In the genomic region with DNA sequence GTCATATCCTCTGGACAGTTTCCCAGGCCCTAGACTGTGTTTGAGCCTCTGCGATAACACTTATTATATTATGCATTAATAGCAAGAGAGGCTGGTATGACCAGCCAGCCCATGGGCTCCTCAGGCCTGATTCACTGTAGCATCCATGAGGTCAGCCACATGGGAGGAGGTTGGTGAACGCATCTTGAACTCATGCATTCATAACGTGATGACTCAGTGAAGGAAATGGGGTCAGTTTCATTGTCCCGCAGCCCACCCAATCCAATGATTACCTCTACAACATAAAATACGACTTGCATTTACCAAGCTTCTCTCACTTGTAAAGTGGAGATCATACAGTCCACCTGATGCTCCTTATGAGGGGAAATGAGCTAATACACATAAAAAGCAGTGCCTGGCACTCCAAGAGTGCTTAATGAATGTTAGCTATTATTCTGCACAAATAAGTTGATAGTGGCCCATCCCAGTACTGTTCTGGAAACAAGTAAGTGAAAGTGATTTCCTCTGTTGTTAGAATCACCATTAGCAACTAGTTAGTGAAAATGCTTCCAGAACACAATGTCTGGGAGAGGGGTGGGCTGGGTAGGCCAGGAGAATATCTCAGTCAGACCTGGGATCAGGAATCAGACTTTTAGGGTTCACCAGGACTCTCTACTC, we compare ENCODE assay signal across 21 cellular contexts. TPM values are rescaled to one million over a fixed set of nuclear protein-coding genes. Genes with fewer than 3 reads are reported as not detected.
DNase-seq lines count a peak whose midpoint lies in the region; ATAC-seq and TF ChIP-seq lines count a peak whose summit lies in the region.
"Had no signal": no experiment of that assay in that cellular context is flagged by ENCODE, and none has a peak within 500 bp of the region (broad histone marks: within the 10 kb centered on the region; RNA-seq: fewer than 3 reads in every experiment).

No MANE protein-coding gene starts in this region.

- intact Hi-C loops in heart right ventricle (cut with DNase I) (no loop called here), Right ventricle myocardium inferior (cut with DNase I) (no loop called here), esophagus muscularis mucosa (cut with DNase I) (no loop called here)

- H3K9me3 ChIP-seq in heart right ventricle (no peaks in the 10 kb centered on the region), esophagus muscularis mucosa (no peaks in the 10 kb centered on the region)
- H3K9me3 ChIP-seq: A549, BLaER1 had no signal

- peak overlapping the region; percentile 85 to 94 (median 88) for H3K27ac Mint-ChIP-seq in nephron
- H3K27ac Mint-ChIP-seq in immature natural killer cell: no peak overlapping the region
- H3K27ac Mint-ChIP-seq: CD14-positive monocyte; CD4-positive, alpha-beta memory T cell had no signal

- H3K36me3 ChIP-seq in heart right ventricle (no peaks in the 10 kb centered on the region), esophagus muscularis mucosa (no peaks in the 10 kb centered on the region)
- H3K36me3 ChIP-seq: BLaER1 had no signal

- TF ChIP-seq EP300 in esophagus muscularis mucosa (IDR thresholded peaks at IDR 0.05): no peak

- H3K27ac ChIP-seq in heart right ventricle: peak overlapping the region in 2 of 10 donors; percentile 7 to 15
- H3K27ac ChIP-seq in esophagus muscularis mucosa (replicated peaks in 1 of 4): no peak overlapping the region
- H3K27ac ChIP-seq: 22Rv1, A549, BLaER1 had no signal

- 70 to 73% methylated on average over 5 of the region's 5 CpGs for WGBS in heart right ventricle, 2 donors
- 75% methylated on average over 5 of the region's 5 CpGs for WGBS in esophagus muscularis mucosa

- no peak for TF ChIP-seq POLR2A in esophagus muscularis mucosa (IDR thresholded peaks at IDR 0.05; ENCODE audit: low read depth)

- H3K4me3 Mint-ChIP-seq in nephron (no peak overlapping the region), immature natural killer cell (no peak overlapping the region)
- H3K4me3 Mint-ChIP-seq: CD14-positive monocyte; CD4-positive, alpha-beta memory T cell had no signal

- H3K9me3 Mint-ChIP-seq in nephron (no peaks in the 10 kb centered on the region), immature natural killer cell (peaks cover 0 to 9% (median 4%) of the 10 kb centered on the region in 6 donors)

- H3K36me3 Mint-ChIP-seq in nephron (ENCODE audit: low read depth) (no peaks in the 10 kb centered on the region), immature natural killer cell (no peaks in the 10 kb centered on the region)
- H3K36me3 Mint-ChIP-seq: CD14-positive monocyte; CD4-positive, alpha-beta memory T cell had no signal

- ATAC-seq in heart right ventricle (peak in 5 of 8 donors; percentile 13 to 44 (median 34)), Right ventricle myocardium inferior (no peak), HG03095 (IDR thresholded peaks at IDR 0.05; ENCODE audit: unreplicated experiment) (no peak)
- ATAC-seq: A549, GM12878 had no signal

- H3K4me3 ChIP-seq in heart right ventricle: no peak overlapping the region
- no peak overlapping the region for H3K4me3 ChIP-seq in esophagus muscularis mucosa
- H3K4me3 ChIP-seq: A549, BLaER1, GM12878 had no signal

- DNase-seq in heart right ventricle: no peak
- no peak for DNase-seq in Right ventricle myocardium inferior (ENCODE audit: missing footprints)
- DNase-seq in HT1080 (ENCODE audit: low read depth): peak; percentile 57
- DNase-seq in esophagus muscularis mucosa (ENCODE audit: extremely low spot score): peak; percentile 70
- no peak for DNase-seq in H4 (ENCODE audit: low spot score)
- no peak for DNase-seq in immature natural killer cell
- DNase-seq: AML-193; CD4-positive, alpha-beta memory T cell; DND-41; EL; GOT3; HCEC 1CT had no signal

- H3K27me3 ChIP-seq in heart right ventricle (peaks cover 0 to 28% (median 0%) of the 10 kb centered on the region in 7 donors), esophagus muscularis mucosa (no peaks in the 10 kb centered on the region)
- H3K27me3 ChIP-seq: BLaER1 had no signal

- no peak for TF ChIP-seq CTCF in heart right ventricle (IDR thresholded peaks at IDR 0.05)
- no peak for TF ChIP-seq CTCF in esophagus muscularis mucosa (IDR thresholded peaks at IDR 0.05)
- no peak for TF ChIP-seq CTCF in nephron (IDR thresholded peaks at IDR 0.05; ENCODE audit: unreplicated experiment in 3 of 3)

- peaks cover 0 to 4% (median 0%) of the 10 kb centered on the region in 9 donors for H3K4me1 ChIP-seq in heart right ventricle
- H3K4me1 ChIP-seq in esophagus muscularis mucosa: no peaks in the 10 kb centered on the region
- H3K4me1 ChIP-seq: A549, BLaER1 had no signal

- H3K27me3 Mint-ChIP-seq in nephron (ENCODE audit: low read depth) (peaks cover 22% of the 10 kb centered on the region), immature natural killer cell (ENCODE audit: low read depth in 3 of 3) (peaks cover 2% of the 10 kb centered on the region in 3 donors)

- H3K4me1 Mint-ChIP-seq in nephron: peaks cover 38% of the 10 kb centered on the region
- H3K4me1 Mint-ChIP-seq in immature natural killer cell: no peaks in the 10 kb centered on the region
- H3K4me1 Mint-ChIP-seq: CD14-positive monocyte; CD4-positive, alpha-beta memory T cell had no signal

RNA-seq across cellular contexts. Expression of gene CELF4, which starts 46.2 kb away (rescaled TPM):
- 1 to 10 TPM in 1 of 10 donors, under 1 TPM in 8, not detected in 1; 0.08 to 1.2 (median 0.32) TPM for total RNA-seq in heart right ventricle
- under 1 TPM; 0.07 TPM for polyA plus RNA-seq in heart right ventricle
- not detected for total RNA-seq in Right ventricle myocardium inferior
- not detected in 2 replicates for total RNA-seq in HT1080 (2014; rRNA removed; shearing (Covaris generic))
- polyA plus RNA-seq in HT1080 (2015; cell fraction: cytosol; rRNA removed): not detected in 2 replicates
- not detected in 2 replicates for polyA plus RNA-seq in HT1080 (2015; cell fraction: nucleus; rRNA removed)
- 1 to 10 TPM in 3 of 4 donors, under 1 TPM in 1; 0.86 to 1.8 (median 1.7) TPM for total RNA-seq in esophagus muscularis mucosa
- not detected in 2 replicates for total RNA-seq in H4 (2014; rRNA removed; shearing (Covaris generic))
- under 1 TPM in 2 of 3 donors, not detected in 1; 0.07 to 0.13 TPM for polyA plus RNA-seq in immature natural killer cell
- total RNA-seq: CD4-positive, alpha-beta memory T cell; G401; GM12878; HT-29 had no signal
- polyA plus RNA-seq: CD14-positive monocyte had no signal

Comparison
In these comparisons a context has a peak if more than half of its experiments do, and no peak if none do; other contexts are left out.
1. ATAC-seq: peak in heart right ventricle (5 of 8); none in Right ventricle myocardium inferior (single experiment) and HG03095 (single experiment).
2. DNase-seq: peak in HT1080 (single experiment) and esophagus muscularis mucosa (single experiment); none in heart right ventricle (0 of 2), Right ventricle myocardium inferior (single experiment), H4 (single experiment) and immature natural killer cell (0 of 3).
3. H3K27ac Mint-ChIP-seq: peak in nephron (3 of 3); none in immature natural killer cell (0 of 6).